In genomic region chr18:77343846-77344527, GRCh38 we compare ENCODE assay signal across 31 cellular contexts.
"Had no signal": no experiment of that assay in that cellular context is flagged by ENCODE, and none has a peak within 500 bp of the region (broad histone marks: within the 10 kb centered on the region; RNA-seq: fewer than 3 reads in every experiment).

No MANE protein-coding gene starts in this region.

- H3K36me3 ChIP-seq: ascending aorta, breast epithelium, Peyer's patch, WERI-Rb-1 had no signal

- H3K36me3 Mint-ChIP-seq: activated naive CD8-positive, alpha-beta T cell treated with anti-CD3 and anti-CD28 coated beads for 36 hours; T-cell had no signal

- H3K9me3 Mint-ChIP-seq: activated CD4-positive, alpha-beta T cell treated with anti-CD3 and anti-CD28 coated beads, Interleukin-2, amount 10 ng/mL, durations not matched to agents 24 days and 14 days; activated CD8-positive, alpha-beta T cell treated with anti-CD3 and anti-CD28 coated beads for 36 hours; activated naive CD8-positive, alpha-beta T cell treated with anti-CD3 and anti-CD28 coated beads for 36 hours; activated T-helper 17 cell treated with anti-CD3 and anti-CD28 coated beads, Interleukin-2, amount 50 U/mL, for 72 hours; T-cell had no signal

- H3K9me3 ChIP-seq: ascending aorta, body of pancreas, breast epithelium, Peyer's patch had no signal

- H3K27ac Mint-ChIP-seq: activated CD4-positive, alpha-beta T cell treated with anti-CD3 and anti-CD28 coated beads, Interleukin-2, amount 10 ng/mL, durations not matched to agents 24 days and 14 days; activated CD8-positive, alpha-beta T cell treated with anti-CD3 and anti-CD28 coated beads for 36 hours; activated naive CD8-positive, alpha-beta T cell treated with anti-CD3 and anti-CD28 coated beads for 36 hours; activated T-cell treated with anti-CD3 and anti-CD28 coated beads, Interleukin-2, amount 50 U/mL, for 72 hours; activated T-helper 17 cell treated with anti-CD3 and anti-CD28 coated beads, Interleukin-2, amount 50 U/mL, for 72 hours; T-cell had no signal

- H3K27me3 ChIP-seq: ascending aorta, body of pancreas, breast epithelium, Peyer's patch had no signal

- H3K27ac ChIP-seq: ascending aorta, body of pancreas, breast epithelium, KMS-11, Peyer's patch, WERI-Rb-1 had no signal

- ATAC-seq: activated CD8-positive, alpha-beta T cell treated with anti-CD3 and anti-CD28 coated beads for 36 hours; activated T-cell treated with anti-CD3 and anti-CD28 coated beads, Interleukin-2, amount 50 U/mL, for 72 hours; activated T-helper 17 cell treated with anti-CD3 and anti-CD28 coated beads, Interleukin-2, amount 50 U/mL, for 72 hours; body of pancreas; PC-3; SK-N-SH treated with all-trans-retinoic acid at 6 μM for 48 hours; T-cell had no signal

- H3K4me3 ChIP-seq: ascending aorta, body of pancreas, breast epithelium, Peyer's patch had no signal

- H3K4me1 Mint-ChIP-seq: activated CD4-positive, alpha-beta T cell treated with anti-CD3 and anti-CD28 coated beads, Interleukin-2, amount 10 ng/mL, durations not matched to agents 24 days and 14 days; activated naive CD8-positive, alpha-beta T cell treated with anti-CD3 and anti-CD28 coated beads for 36 hours; activated T-helper 17 cell treated with anti-CD3 and anti-CD28 coated beads, Interleukin-2, amount 50 U/mL, for 72 hours; T-cell had no signal

- H3K4me3 Mint-ChIP-seq: activated CD4-positive, alpha-beta T cell treated with anti-CD3 and anti-CD28 coated beads, Interleukin-2, amount 10 ng/mL, durations not matched to agents 24 days and 14 days; activated CD8-positive, alpha-beta T cell treated with anti-CD3 and anti-CD28 coated beads for 36 hours; activated naive CD8-positive, alpha-beta T cell treated with anti-CD3 and anti-CD28 coated beads for 36 hours; activated T-cell treated with anti-CD3 and anti-CD28 coated beads, Interleukin-2, amount 50 U/mL, for 72 hours; activated T-helper 17 cell treated with anti-CD3 and anti-CD28 coated beads, Interleukin-2, amount 50 U/mL, for 72 hours; T-cell had no signal

- H3K4me1 ChIP-seq: ascending aorta, body of pancreas, breast epithelium, Peyer's patch had no signal

- H3K4me2 ChIP-seq: KMS-11 had no signal

- H3K27me3 Mint-ChIP-seq: activated CD4-positive, alpha-beta T cell treated with anti-CD3 and anti-CD28 coated beads, Interleukin-2, amount 10 ng/mL, durations not matched to agents 24 days and 14 days; activated naive CD8-positive, alpha-beta T cell treated with anti-CD3 and anti-CD28 coated beads for 36 hours had no signal

- DNase-seq: activated CD4-positive, alpha-beta T cell treated with anti-CD3 and anti-CD28 coated beads, Interleukin-2, amount 10 ng/mL, durations not matched to agents 24 days and 14 days; activated CD4-positive, alpha-beta T cell treated with anti-CD3 and anti-CD28 coated beads, Interleukin-2, amount 50 U/mL, for 4 hours; activated CD8-positive, alpha-beta T cell treated with anti-CD3 and anti-CD28 coated beads for 36 hours; activated effector memory CD4-positive, alpha-beta T cell treated with anti-CD3 and anti-CD28 coated beads, Interleukin-2, amount 50 U/mL, for 16 hours; activated naive CD4-positive, alpha-beta T cell; activated naive CD4-positive, alpha-beta T cell treated with anti-CD3 and anti-CD28 coated beads, Interleukin-2, amount 50 U/mL, for 16 hours; activated naive CD8-positive, alpha-beta T cell treated with anti-CD3 and anti-CD28 coated beads for 36 hours; activated T-cell treated with anti-CD3 and anti-CD28 coated beads, Interleukin-2, amount 50 U/mL, for 1 hour; activated T-cell treated with anti-CD3 and anti-CD28 coated beads, Interleukin-2, amount 50 U/mL, for 72 hours; amygdala; body of pancreas; NCI-H1105; NCI-H1436 treated with DMSO at 0.1 percent for 48 hours; NCI-H187 treated with DMSO at 0.1 percent for 48 hours; NCI-H2081; NCI-H345; NCI-H526; NCI-H748 treated with DMSO at 0.1 percent for 48 hours; NK-92 treated with Interleukin-12 subunit alpha and Interleukin-12 subunit beta, amount 100 ng/mL, for 24 hours; PC-3; Peyer's patch; RPMI8226; SHP77 treated with DMSO at 0.1 percent for 48 hours; T-cell; T1000; WERI-Rb-1 had no signal
